ENCODE assay signal across 25 cellular contexts in the genomic region with DNA sequence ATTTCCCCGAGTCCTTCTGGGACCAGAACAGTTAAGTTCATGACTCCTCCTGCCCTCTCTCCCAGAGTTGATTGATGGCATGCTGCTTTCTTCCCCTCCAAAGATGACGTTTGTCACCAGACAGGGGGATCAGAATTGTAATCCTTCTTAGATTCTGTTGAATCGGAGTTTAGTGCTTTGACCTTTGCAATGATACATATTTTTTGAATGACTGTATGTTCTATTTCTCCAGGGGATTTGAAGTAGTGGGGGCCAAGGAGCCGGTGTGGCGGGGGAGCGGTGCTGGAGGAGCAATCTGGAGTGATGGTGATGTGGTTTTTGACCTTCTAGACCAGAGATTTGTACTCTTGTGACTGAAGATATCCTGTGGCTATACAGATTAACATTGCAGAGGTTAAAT.
"Had no signal": no experiment of that assay in that cellular context is flagged by ENCODE, and none has a peak within 500 bp of the region (broad histone marks: within the 10 kb centered on the region; RNA-seq: fewer than 3 reads in every experiment).

No MANE protein-coding gene starts in this region.

- DNase-seq: activated CD4-positive, alpha-beta memory T cell treated with anti-CD3 and anti-CD28 coated beads, Interleukin-2, amount 10 ng/mL, durations not matched to agents 7 days and 5 days; activated CD4-positive, alpha-beta T cell treated with anti-CD3 and anti-CD28 coated beads for 36 hours; activated CD4-positive, alpha-beta T cell treated with anti-CD3 and anti-CD28 coated beads, Interleukin-2, amount 50 U/mL, for 1 hour; activated gamma-delta T cell; activated naive CD4-positive, alpha-beta T cell treated with anti-CD3 and anti-CD28 coated beads for 36 hours; activated T-cell treated with anti-CD3 and anti-CD28 coated beads for 4 hours; activated T-cell treated with anti-CD3 and anti-CD28 coated beads, Interleukin-2, amount 50 U/mL, for 48 hours; brain microvascular endothelial cell; NCI-H1092; NCI-H1417; NCI-H1930; NCI-H2171; NCI-H2227 treated with DMSO at 0.1 percent for 48 hours; NCI-H446 treated with DMSO at 0.1 percent for 48 hours; NCI-H524 treated with DMSO at 0.1 percent for 48 hours; PC-3; SHP77; T-cell; T-helper 2 cell had no signal

- H3K4me2 ChIP-seq: KMS-11 had no signal

- ATAC-seq: activated CD4-positive, alpha-beta T cell treated with anti-CD3 and anti-CD28 coated beads for 36 hours; activated T-helper 17 cell treated with anti-CD3 and anti-CD28 coated beads, Interleukin-2, amount 50 U/mL, for 72 hours; PC-3; T-cell had no signal

- H3K4me1 Mint-ChIP-seq: activated CD4-positive, alpha-beta memory T cell treated with anti-CD3 and anti-CD28 coated beads, Interleukin-2, amount 10 ng/mL, durations not matched to agents 7 days and 5 days; activated CD4-positive, alpha-beta T cell treated with anti-CD3 and anti-CD28 coated beads for 36 hours; activated T-helper 17 cell treated with anti-CD3 and anti-CD28 coated beads, Interleukin-2, amount 50 U/mL, for 72 hours; T-cell had no signal

- H3K27me3 Mint-ChIP-seq: activated naive CD8-positive, alpha-beta T cell; T-cell had no signal

- H3K36me3 ChIP-seq: brain microvascular endothelial cell, cardiac muscle cell had no signal

- H3K27ac Mint-ChIP-seq: activated CD4-positive, alpha-beta memory T cell treated with anti-CD3 and anti-CD28 coated beads, Interleukin-2, amount 10 ng/mL, durations not matched to agents 7 days and 5 days; activated CD4-positive, alpha-beta T cell treated with anti-CD3 and anti-CD28 coated beads for 36 hours; activated naive CD4-positive, alpha-beta T cell treated with anti-CD3 and anti-CD28 coated beads for 36 hours; activated naive CD8-positive, alpha-beta T cell; activated T-helper 17 cell treated with anti-CD3 and anti-CD28 coated beads, Interleukin-2, amount 50 U/mL, for 72 hours; T-cell had no signal

- H3K4me3 Mint-ChIP-seq: activated CD4-positive, alpha-beta memory T cell treated with anti-CD3 and anti-CD28 coated beads, Interleukin-2, amount 10 ng/mL, durations not matched to agents 7 days and 5 days; activated CD4-positive, alpha-beta T cell treated with anti-CD3 and anti-CD28 coated beads for 36 hours; activated naive CD4-positive, alpha-beta T cell treated with anti-CD3 and anti-CD28 coated beads for 36 hours; activated naive CD8-positive, alpha-beta T cell; activated T-helper 17 cell treated with anti-CD3 and anti-CD28 coated beads, Interleukin-2, amount 50 U/mL, for 72 hours; T-cell had no signal

- H3K9me3 Mint-ChIP-seq: activated CD4-positive, alpha-beta memory T cell treated with anti-CD3 and anti-CD28 coated beads, Interleukin-2, amount 10 ng/mL, durations not matched to agents 7 days and 5 days; activated naive CD4-positive, alpha-beta T cell treated with anti-CD3 and anti-CD28 coated beads for 36 hours; activated T-helper 17 cell treated with anti-CD3 and anti-CD28 coated beads, Interleukin-2, amount 50 U/mL, for 72 hours; T-cell had no signal

- H3K4me3 ChIP-seq: cardiac muscle cell had no signal

- H3K27me3 ChIP-seq: brain microvascular endothelial cell, cardiac muscle cell had no signal

- H3K27ac ChIP-seq: brain microvascular endothelial cell, cardiac muscle cell, KMS-11, VCaP had no signal

- FAIRE-seq: RCC 7860 had no signal

- H3K9ac ChIP-seq: KMS-11 had no signal

- H3K36me3 Mint-ChIP-seq: activated naive CD8-positive, alpha-beta T cell; T-cell had no signal
